ENCODE assay signal across 8 cellular contexts in the genomic region with DNA sequence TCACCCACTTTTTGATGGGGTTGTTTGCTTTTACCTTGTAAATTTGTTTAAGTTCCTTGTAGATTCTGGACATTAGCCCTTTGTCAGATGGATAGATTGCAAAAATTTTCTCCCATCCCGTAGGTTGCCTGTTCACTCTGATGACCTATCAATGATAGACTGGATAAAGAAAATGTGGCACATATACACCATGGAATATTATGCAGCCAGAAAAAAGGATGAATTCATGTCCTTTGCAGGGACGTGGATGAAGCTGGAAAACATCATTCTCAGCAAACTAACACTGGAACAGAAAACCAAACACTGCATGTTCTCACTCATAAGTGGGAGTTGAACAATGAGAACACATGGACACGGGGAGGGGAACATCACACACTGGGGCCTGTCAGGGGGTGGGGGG. TPM values are rescaled to one million over a fixed set of nuclear protein-coding genes. Genes with fewer than 3 reads are reported as not detected.
"Had no signal": no experiment of that assay in that cellular context is flagged by ENCODE, and none has a peak within 500 bp of the region (broad histone marks: within the 10 kb centered on the region; RNA-seq: fewer than 3 reads in every experiment).

No MANE protein-coding gene starts in this region.

RNA-seq across cellular contexts. Expression of a gene that starts 44.8 kb away (rescaled TPM):
- total RNA-seq: naive thymus-derived CD8-positive, alpha-beta T cell; natural killer cell; natural killer cell treated with Interleukin-12 subunit alpha and Interleukin-12 subunit beta and Interleukin-15 and Interleukin-18, amount 100 ng/mL, for 72 hours; omental fat pad; psoas muscle; pulmonary artery endothelial cell; right atrium auricular region; right cardiac atrium had no signal
